In genomic region chr3:184761120-184761841, GRCh38 we compare ENCODE assay signal across 14 cellular contexts. TPM values are rescaled to one million over a fixed set of nuclear protein-coding genes. Genes with fewer than 3 reads are reported as not detected.
DNase-seq lines count a peak whose midpoint lies in the region; ATAC-seq, FAIRE-seq and TF ChIP-seq lines count a peak whose summit lies in the region.
"Had no signal": no experiment of that assay in that cellular context is flagged by ENCODE, and none has a peak within 500 bp of the region (broad histone marks: within the 10 kb centered on the region; RNA-seq: fewer than 3 reads in every experiment).

No MANE protein-coding gene starts in this region.

- DNase-seq in adipocyte (ENCODE audit: low read depth) (peak; percentile 60), fibroblast of villous mesenchyme (ENCODE audit: low read depth) (peak; percentile 45), pancreas (peak in 5 of 6 donors; percentile 64 to 85 (median 78)), NCI-H1436 (lab: John Stamatoyannopoulos, UW) (no peak), midbrain (lab: John Stamatoyannopoulos, UW) (no peak), NCI-H146 (lab: John Stamatoyannopoulos, UW) (no peak), putamen (ENCODE audit: low spot score) (no peak)
- DNase-seq: activated CD4-positive, alpha-beta T cell treated with anti-CD3 and anti-CD28 coated beads for 36 hours; NCI-H345; stimulated activated CD4-positive, alpha-beta T cell treated with anti-CD3 and anti-CD28 coated beads, Interleukin-2, amount 100 ng/mL, for 48 hours; T-helper 17 cell had no signal

- H3K9me3 ChIP-seq in BLaER1 (no peaks in the 10 kb centered on the region), adipocyte (ENCODE audit: control insufficient read depth, low read length) (no peaks in the 10 kb centered on the region), pancreas (no peaks in the 10 kb centered on the region)

- H3K4me2 ChIP-seq in BLaER1 = peak overlapping the region; percentile 42

- TF ChIP-seq CTCF in fibroblast of villous mesenchyme (IDR thresholded peaks at IDR 0.05; ENCODE audit: insufficient read depth, low read depth, low read length) (no peak), pancreas (IDR thresholded peaks at IDR 0.05) (no peak)

- H3K4me1 ChIP-seq in BLaER1 (peaks cover 47% of the 10 kb centered on the region), adipocyte (ENCODE audit: control insufficient read depth, insufficient read depth, low read length) (peaks cover 25% of the 10 kb centered on the region), pancreas (peaks cover 25 to 29% (median 26%) of the 10 kb centered on the region in 3 donors)

- H4K20me1 ChIP-seq in BLaER1 = no peaks in the 10 kb centered on the region

- ATAC-seq in pancreas = peak; percentile 59 to 85 (median 78)
- ATAC-seq: activated CD4-positive, alpha-beta T cell treated with anti-CD3 and anti-CD28 coated beads for 36 hours; HCT116; T-helper 17 cell had no signal

- H3K4me3 ChIP-seq in BLaER1 = no peak overlapping the region
- no peak overlapping the region for H3K4me3 ChIP-seq in adipocyte (ENCODE audit: low read length)
- H3K4me3 ChIP-seq in fibroblast of villous mesenchyme (ENCODE audit: low read depth, low read length) = no peak overlapping the region
- H3K4me3 ChIP-seq in pancreas = peak overlapping the region in 2 of 4 donors; percentile 0 to 19

- 10 to 12% methylated on average over 12 of the region's 12 CpGs for WGBS in pancreas, 2 donors

- H3K27me3 ChIP-seq in BLaER1 (no peaks in the 10 kb centered on the region), adipocyte (replicated peaks; ENCODE audit: control insufficient read depth, insufficient read depth, low read length) (no peaks in the 10 kb centered on the region), pancreas (no peaks in the 10 kb centered on the region)

- intact Hi-C loops in pancreas (cut with DNase I) = no loop called here

- H3K27ac ChIP-seq in BLaER1 (no peak overlapping the region), pancreas (peak overlapping the region; percentile 37 to 73 (median 68))

- no peak for FAIRE-seq in pancreas (lab: Jason Lieb, UNC)
- FAIRE-seq: GM18507 had no signal

- H3K9ac ChIP-seq in BLaER1 (no peak overlapping the region), adipocyte (ENCODE audit: low read length) (no peak overlapping the region)

- no peaks in the 10 kb centered on the region for H3K36me3 ChIP-seq in BLaER1
- H3K36me3 ChIP-seq in adipocyte (ENCODE audit: control insufficient read depth, insufficient read depth, low read length, severe bottlenecking) = no peaks in the 10 kb centered on the region
- H3K36me3 ChIP-seq in pancreas = no peaks in the 10 kb centered on the region

RNA-seq across cellular contexts. Expression of gene MAGEF1, which starts 49.4 kb away (rescaled TPM):
- total RNA-seq in fibroblast of villous mesenchyme = 20.6 and 23.7 TPM in 2 replicates
- 10 to 100 TPM; 10.4 to 19.7 (median 14.1) TPM for total RNA-seq in pancreas
- polyA plus RNA-seq in pancreas = 10 to 100 TPM; 18.8 to 34.0 TPM

RNA-seq across cellular contexts. Expression of gene VPS8, which starts 50.7 kb away (rescaled TPM):
- 86.7 and 92.8 TPM in 2 replicates for total RNA-seq in fibroblast of villous mesenchyme
- total RNA-seq in pancreas = 10 to 100 TPM; 11.8 to 37.5 (median 21.2) TPM
- 10 to 100 TPM in 1 of 2 donors, 1 to 10 TPM in 1; 7.9 to 14.6 TPM for polyA plus RNA-seq in pancreas

Comparison
In these comparisons a context has a peak if more than half of its experiments do, and no peak if none do; other contexts are left out.
1. DNase-seq: peak in adipocyte (single experiment), fibroblast of villous mesenchyme (single experiment) and pancreas (5 of 6); none in NCI-H1436 (single experiment), midbrain (single experiment), NCI-H146 (single experiment) and putamen (single experiment).